ENCODE assay signal across 15 cellular contexts in the genomic region with DNA sequence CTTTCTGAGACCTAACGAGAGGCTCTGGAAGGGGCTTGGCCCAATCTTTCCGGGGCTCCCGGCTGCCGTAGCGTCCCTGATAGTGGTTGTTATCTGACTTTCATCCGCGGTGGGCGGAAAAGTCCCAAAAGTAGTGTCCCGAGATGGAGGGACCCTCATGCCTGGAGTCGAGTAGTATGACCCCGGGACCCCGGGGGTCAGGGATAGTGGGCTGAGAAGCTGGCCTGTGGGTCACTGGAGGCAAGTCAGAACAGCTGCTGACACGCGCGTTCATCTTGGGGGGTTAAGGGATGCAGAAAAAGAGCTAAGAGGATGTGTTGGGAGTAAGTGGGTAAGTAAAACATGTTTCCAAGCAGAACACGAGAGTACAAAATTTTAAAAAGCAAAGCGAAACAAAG.
DNase-seq lines count a peak whose midpoint lies in the region; ATAC-seq, FAIRE-seq and TF ChIP-seq lines count a peak whose summit lies in the region.
"Had no signal": no experiment of that assay in that cellular context is flagged by ENCODE, and none has a peak within 500 bp of the region (broad histone marks: within the 10 kb centered on the region; RNA-seq: fewer than 3 reads in every experiment).

No MANE protein-coding gene starts in this region.

- H3K9ac ChIP-seq in HepG2 (ENCODE audit: insufficient read depth, low read depth, low read length), result no peak overlapping the region

- TF ChIP-seq CTCF in ascending aorta (IDR thresholded peaks at IDR 0.05), result no peak
- TF ChIP-seq CTCF in HepG2 (CRISPR knock-in tag; IDR thresholded peaks at IDR 0.05), result no peak
- no peak for TF ChIP-seq CTCF in stomach (IDR thresholded peaks at IDR 0.05)

- H3K4me1 Mint-ChIP-seq in activated CD4-positive, alpha-beta T cell treated with anti-CD3 and anti-CD28 coated beads for 36 hours, result peaks cover 20% of the 10 kb centered on the region
- H3K4me1 Mint-ChIP-seq: nephron had no signal

- H2AFZ ChIP-seq in HepG2 (ENCODE audit: low read length), result no peak overlapping the region

- no peaks in the 10 kb centered on the region for H3K9me3 ChIP-seq in ascending aorta
- H3K9me3 ChIP-seq in HepG2 (ENCODE audit: low read length), result no peaks in the 10 kb centered on the region
- peaks cover 0 to 4% (median 0%) of the 10 kb centered on the region in 4 donors for H3K9me3 ChIP-seq in stomach
- H3K9me3 ChIP-seq: colonic mucosa, tibial nerve had no signal

- H3K4me3 ChIP-seq in ascending aorta (peak overlapping the region in 1 of 2 donors; percentile 63), HepG2 (replicated peaks in 1 of 3; ENCODE audit: insufficient read depth in 1 of 3, low read depth in 2 of 3, low read length in 3 of 3) (peak overlapping the region in 2 of 3 experiments; percentile 1 to 31; a peak in 1 of 6 replicates), stomach (peak overlapping the region; percentile 18 to 30 (median 24))
- H3K4me3 ChIP-seq: colonic mucosa had no signal

- 61% methylated on average over 17 of the region's 17 CpGs for WGBS in HepG2 (ENCODE audit: low lambda C conversion rate)
- 10 to 18% (median 13%) methylated on average over 17 of the region's 17 CpGs for WGBS in stomach, 5 donors

- peaks cover 37% of the 10 kb centered on the region for H3K27me3 Mint-ChIP-seq in activated CD4-positive, alpha-beta T cell treated with anti-CD3 and anti-CD28 coated beads for 36 hours

- POLR2A ChIA-PET in activated CD4-positive, alpha-beta T cell treated with anti-CD3 and anti-CD28 coated beads for 36 hours (lab: Charles Lee), result no interaction called here
- POLR2A ChIA-PET in HepG2 (lab: Yijun Ruan, JAX), result no interaction called here

- intact Hi-C loops in activated CD4-positive, alpha-beta T cell treated with anti-CD3 and anti-CD28 coated beads for 36 hours (cut with DNase I, micrococcal nuclease), result no loop called here
- intact Hi-C loops in ascending aorta (cut with DNase I) (no loop called here), HepG2 (cut with micrococcal nuclease; ENCODE audit: unreplicated experiment) (loop anchor here (10.0 kb wide), 1 partner anchor 120 kb away; a partner anchor contains a TSS), stomach (cut with DNase I; ENCODE audit: low total_unique reads) (no loop called here)

- no peak for TF ChIP-seq POLR2A in HepG2 (IDR thresholded peaks at IDR 0.05; ENCODE audit: insufficient read depth in 1 of 2, low read depth in 2 of 2, low read length in 2 of 2)
- TF ChIP-seq POLR2A in stomach (IDR thresholded peaks at IDR 0.05), result no peak

- no peaks in the 10 kb centered on the region for H3K36me3 ChIP-seq in ascending aorta
- no peaks in the 10 kb centered on the region for H3K36me3 ChIP-seq in HepG2 (replicated peaks in 1 of 2; ENCODE audit: control insufficient read depth in 1 of 2, insufficient read depth in 2 of 2, low read length in 2 of 2)
- H3K36me3 ChIP-seq in stomach, result no peaks in the 10 kb centered on the region
- H3K36me3 ChIP-seq: colonic mucosa, tibial nerve had no signal

- in situ Hi-C loops in HepG2 (cut with HindIII; ENCODE audit: extremely low pct_ligation_motif_present, low pct_unique_long_range_greater_than_20kb), result no loop called here

- H3K4me1 ChIP-seq in ascending aorta (no peaks in the 10 kb centered on the region), HepG2 (ENCODE audit: insufficient read depth, low read length) (peaks cover 38% of the 10 kb centered on the region), stomach (peaks cover 29 to 58% (median 47%) of the 10 kb centered on the region in 4 donors)

- H3K79me2 ChIP-seq in HepG2 (ENCODE audit: insufficient read depth, low read length), result no peaks in the 10 kb centered on the region

- H3K9me3 Mint-ChIP-seq in activated CD4-positive, alpha-beta T cell treated with anti-CD3 and anti-CD28 coated beads for 36 hours (ENCODE audit: low read depth), result peaks cover 2% of the 10 kb centered on the region
- H3K9me3 Mint-ChIP-seq: nephron had no signal

- H3K27ac Mint-ChIP-seq in activated CD4-positive, alpha-beta T cell treated with anti-CD3 and anti-CD28 coated beads for 36 hours, result no peak overlapping the region
- H3K27ac Mint-ChIP-seq: nephron had no signal

- peak overlapping the region; percentile 56 for H3K4me2 ChIP-seq in HepG2 (ENCODE audit: low read depth, low read length)

- no peak for ATAC-seq in activated CD4-positive, alpha-beta T cell treated with anti-CD3 and anti-CD28 coated beads for 36 hours
- ATAC-seq in HepG2, result no peak

- H3K27me3 ChIP-seq in ascending aorta (no peaks in the 10 kb centered on the region), HepG2 (ENCODE audit: control insufficient read depth in 1 of 2, insufficient read depth in 2 of 2, low read length in 2 of 2) (peaks cover 3 to 50% of the 10 kb centered on the region in 2 experiments; a peak in 4 of 5 replicates), stomach (peaks cover 0 to 62% (median 34%) of the 10 kb centered on the region in 3 donors)

- peak overlapping the region; percentile 19 to 37 for H3K27ac ChIP-seq in ascending aorta
- no peak overlapping the region for H3K27ac ChIP-seq in HepG2 (ENCODE audit: extremely low read length, insufficient read depth, low read length)
- H3K27ac ChIP-seq in stomach, result peak overlapping the region in 1 of 5 donors; percentile 4
- H3K27ac ChIP-seq: colonic mucosa, tibial nerve had no signal

- H3K4me3 Mint-ChIP-seq in activated CD4-positive, alpha-beta T cell treated with anti-CD3 and anti-CD28 coated beads for 36 hours, result peak overlapping the region; percentile 10

- FAIRE-seq in HepG2 (lab: Jason Lieb, UNC), result no peak

- H4K20me1 ChIP-seq in HepG2 (ENCODE audit: insufficient read depth, low read length), result no peaks in the 10 kb centered on the region

- DNase-seq in activated CD4-positive, alpha-beta T cell treated with anti-CD3 and anti-CD28 coated beads for 36 hours, result no peak
- no peak for DNase-seq in activated CD4-positive, alpha-beta T cell treated with anti-CD3 and anti-CD28 coated beads, Interleukin-2, amount 50 U/mL, for 48 hours
- DNase-seq in ascending aorta (ENCODE audit: low spot score in 2 of 2), result no peak
- DNase-seq in HepG2 (ENCODE audit: low spot score), result no peak
- no peak for DNase-seq in stomach
- DNase-seq in NCI-H446 treated with DMSO at 0.1 percent for 48 hours (lab: John Stamatoyannopoulos, UW), result no peak
- no peak for DNase-seq in NCI-H510A treated with DMSO at 0.1 percent for 48 hours (lab: John Stamatoyannopoulos, UW)
- DNase-seq in middle frontal gyrus (ENCODE audit: extremely low spot score, low spot score), result no peak
- DNase-seq: colonic mucosa; NCI-H2029; stimulated activated CD4-positive, alpha-beta T cell treated with anti-CD3 and anti-CD28 coated beads, Interleukin-2, amount 100 ng/mL, for 48 hours; T1000 had no signal

- no TSS peak for BruUV-seq in HepG2 (replicated peaks; lab: Mats Ljungman, UMichigan)

- peaks cover 1% of the 10 kb centered on the region for H3K36me3 Mint-ChIP-seq in activated CD4-positive, alpha-beta T cell treated with anti-CD3 and anti-CD28 coated beads for 36 hours (ENCODE audit: low read depth)
- H3K36me3 Mint-ChIP-seq: IgD-negative memory B cell had no signal

- CTCF ChIA-PET in activated CD4-positive, alpha-beta T cell treated with anti-CD3 and anti-CD28 coated beads for 36 hours (lab: Charles Lee), result interaction anchor here (1.4 to 1.7 kb wide), 2 partner anchors 10 to 546 kb away, joined by 6 read pairs; no protein-coding TSS in a partner anchor
- CTCF ChIA-PET in HepG2 (lab: Yijun Ruan, JAX; ENCODE audit: low intra/inter-chr PET ratio, low total read pairs), result no interaction called here

- TF ChIP-seq EP300 in HepG2 (IDR thresholded peaks at IDR 0.05; ENCODE audit: low read depth in 2 of 2, low read length in 2 of 2), result no peak
- no peak for TF ChIP-seq EP300 in HepG2 (CRISPR knock-in tag; IDR thresholded peaks at IDR 0.05; ENCODE audit: borderline replicate concordance)
- TF ChIP-seq EP300 in stomach (IDR thresholded peaks at IDR 0.05), result no peak

- TF ChIP-seq RAD21 in HepG2 (CRISPR knock-in tag; IDR thresholded peaks at IDR 0.05), result no peak

TF ChIP-seq in HepG2, 621 proteins besides CTCF, POLR2A, EP300 and RAD21:
- TF ChIP-seq, protein P1, sequence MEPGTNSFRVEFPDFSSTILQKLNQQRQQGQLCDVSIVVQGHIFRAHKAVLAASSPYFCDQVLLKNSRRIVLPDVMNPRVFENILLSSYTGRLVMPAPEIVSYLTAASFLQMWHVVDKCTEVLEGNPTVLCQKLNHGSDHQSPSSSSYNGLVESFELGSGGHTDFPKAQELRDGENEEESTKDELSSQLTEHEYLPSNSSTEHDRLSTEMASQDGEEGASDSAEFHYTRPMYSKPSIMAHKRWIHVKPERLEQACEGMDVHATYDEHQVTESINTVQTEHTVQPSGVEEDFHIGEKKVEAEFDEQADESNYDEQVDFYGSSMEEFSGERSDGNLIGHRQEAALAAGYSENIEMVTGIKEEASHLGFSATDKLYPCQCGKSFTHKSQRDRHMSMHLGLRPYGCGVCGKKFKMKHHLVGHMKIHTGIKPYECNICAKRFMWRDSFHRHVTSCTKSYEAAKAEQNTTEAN (CRISPR knock-in tag; conservative IDR thresholded peaks at IDR 0.05), result no peak
- TF ChIP-seq MATR3 (CRISPR knock-in tag; IDR thresholded peaks at IDR 0.05) (no peak), YEATS4 (CRISPR knock-in tag; IDR thresholded peaks at IDR 0.05; ENCODE audit: borderline replicate concordance) (no peak), PAF1 (CRISPR knock-in tag; IDR thresholded peaks at IDR 0.05) (no peak), SIN3A (IDR thresholded peaks at IDR 0.05; ENCODE audit: borderline replicate concordance, low read depth, low read length) (no peak), HCFC1 (IDR thresholded peaks at IDR 0.05; ENCODE audit: low read depth, low read length) (no peak), ISL2 (CRISPR knock-in tag; IDR thresholded peaks at IDR 0.05) (no peak), MBD4 (IDR thresholded peaks at IDR 0.05; ENCODE audit: borderline replicate concordance, low read length) (no peak), ZNF496 (CRISPR knock-in tag; IDR thresholded peaks at IDR 0.05; ENCODE audit: insufficient replicate concordance) (no peak), SAFB2 (CRISPR knock-in tag; IDR thresholded peaks at IDR 0.05; ENCODE audit: borderline replicate concordance, low read depth) (no peak)
- TF ChIP-seq, protein P2, sequence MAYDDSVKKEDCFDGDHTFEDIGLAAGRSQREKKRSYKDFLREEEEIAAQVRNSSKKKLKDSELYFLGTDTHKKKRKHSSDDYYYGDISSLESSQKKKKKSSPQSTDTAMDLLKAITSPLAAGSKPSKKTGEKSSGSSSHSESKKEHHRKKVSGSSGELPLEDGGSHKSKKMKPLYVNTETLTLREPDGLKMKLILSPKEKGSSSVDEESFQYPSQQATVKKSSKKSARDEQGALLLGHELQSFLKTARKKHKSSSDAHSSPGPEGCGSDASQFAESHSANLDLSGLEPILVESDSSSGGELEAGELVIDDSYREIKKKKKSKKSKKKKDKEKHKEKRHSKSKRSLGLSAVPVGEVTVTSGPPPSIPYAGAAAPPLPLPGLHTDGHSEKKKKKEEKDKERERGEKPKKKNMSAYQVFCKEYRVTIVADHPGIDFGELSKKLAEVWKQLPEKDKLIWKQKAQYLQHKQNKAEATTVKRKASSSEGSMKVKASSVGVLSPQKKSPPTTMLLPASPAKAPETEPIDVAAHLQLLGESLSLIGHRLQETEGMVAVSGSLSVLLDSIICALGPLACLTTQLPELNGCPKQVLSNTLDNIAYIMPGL (CRISPR knock-in tag; IDR thresholded peaks at IDR 0.05; ENCODE audit: borderline replicate concordance in 1 of 2, low read depth in 1 of 2), result no peak
